ENCODE assay signal across 9 cellular contexts in genomic region chr19:55353356-55353802, GRCh38. TPM values are rescaled to one million over a fixed set of nuclear protein-coding genes. Genes with fewer than 3 reads are reported as not detected.
DNase-seq lines count a peak whose midpoint lies in the region; ATAC-seq and TF ChIP-seq lines count a peak whose summit lies in the region.
"Had no signal": no experiment of that assay in that cellular context is flagged by ENCODE, and none has a peak within 500 bp of the region (broad histone marks: within the 10 kb centered on the region; RNA-seq: fewer than 3 reads in every experiment).

No MANE protein-coding gene starts in this region.

- peaks cover 46% of the 10 kb centered on the region for H3K27me3 Mint-ChIP-seq in IgD-negative memory B cell
- H3K27me3 Mint-ChIP-seq in natural killer cell treated with Interleukin-12 subunit alpha and Interleukin-12 subunit beta and Interleukin-15 and Interleukin-18, amount 100 ng/mL, for 72 hours, result peaks cover 30 to 33% of the 10 kb centered on the region in 2 donors

- peak overlapping the region; percentile 31 for H3K4me3 ChIP-seq in AG09309 (ENCODE audit: control insufficient read depth, low read depth, low read length)
- peak overlapping the region; percentile 59 for H3K4me3 ChIP-seq in choroid plexus epithelial cell (ENCODE audit: low read depth, low read length)
- H3K4me3 ChIP-seq: SJCRH30 had no signal

- H3K36me3 Mint-ChIP-seq in IgD-negative memory B cell, result peaks cover 2% of the 10 kb centered on the region
- H3K36me3 Mint-ChIP-seq in natural killer cell treated with Interleukin-12 subunit alpha and Interleukin-12 subunit beta and Interleukin-15 and Interleukin-18, amount 100 ng/mL, for 72 hours, result no peaks in the 10 kb centered on the region

- TF ChIP-seq CTCF in AG09309 (IDR thresholded peaks at IDR 0.05; ENCODE audit: control insufficient read depth, insufficient read depth, low read depth, low read length, missing control alignments) (no peak), choroid plexus epithelial cell (conservative IDR thresholded peaks at IDR 0.05; ENCODE audit: low read depth, low read length) (no peak)

- no peak overlapping the region for H3K27ac Mint-ChIP-seq in IgD-negative memory B cell
- H3K27ac Mint-ChIP-seq in natural killer cell treated with Interleukin-12 subunit alpha and Interleukin-12 subunit beta and Interleukin-15 and Interleukin-18, amount 100 ng/mL, for 72 hours, result no peak overlapping the region

- peaks cover 0 to 5% (median 0%) of the 10 kb centered on the region in 3 donors for H3K9me3 Mint-ChIP-seq in IgD-negative memory B cell
- no peaks in the 10 kb centered on the region for H3K9me3 Mint-ChIP-seq in natural killer cell treated with Interleukin-12 subunit alpha and Interleukin-12 subunit beta and Interleukin-15 and Interleukin-18, amount 100 ng/mL, for 72 hours

- ATAC-seq in natural killer cell treated with Interleukin-12 subunit alpha and Interleukin-12 subunit beta and Interleukin-15 and Interleukin-18, amount 100 ng/mL, for 72 hours, result no peak
- ATAC-seq in HG03571 (IDR thresholded peaks at IDR 0.05; ENCODE audit: unreplicated experiment), result no peak

- DNase-seq in AG09309 (ENCODE audit: low read depth) (no peak), choroid plexus epithelial cell (ENCODE audit: low read depth) (no peak), NCI-H2227 (lab: John Stamatoyannopoulos, UW; ENCODE audit: unreplicated experiment) (no peak)
- DNase-seq in natural killer cell treated with Interleukin-12 subunit alpha and Interleukin-12 subunit beta and Interleukin-15 and Interleukin-18, amount 100 ng/mL, for 72 hours (ENCODE audit: low spot score), result no peak
- no peak for DNase-seq in stimulated activated CD4-positive, alpha-beta T cell treated with anti-CD3 and anti-CD28 coated beads, Interleukin-2, amount 100 ng/mL, for 48 hours
- no peak for DNase-seq in activated CD4-positive, alpha-beta T cell treated with anti-CD3 and anti-CD28 coated beads, Interleukin-2, amount 50 U/mL, for 1 hour
- DNase-seq: SJCRH30 had no signal

- peak overlapping the region; percentile 50 to 89 (median 76) for H3K4me3 Mint-ChIP-seq in IgD-negative memory B cell
- H3K4me3 Mint-ChIP-seq in natural killer cell treated with Interleukin-12 subunit alpha and Interleukin-12 subunit beta and Interleukin-15 and Interleukin-18, amount 100 ng/mL, for 72 hours, result peak overlapping the region; percentile 66

- peaks cover 4 to 9% (median 5%) of the 10 kb centered on the region in 3 donors for H3K4me1 Mint-ChIP-seq in IgD-negative memory B cell
- H3K4me1 Mint-ChIP-seq in natural killer cell treated with Interleukin-12 subunit alpha and Interleukin-12 subunit beta and Interleukin-15 and Interleukin-18, amount 100 ng/mL, for 72 hours (ENCODE audit: low read depth in 2 of 2), result peaks cover 10 to 24% of the 10 kb centered on the region in 2 donors

RNA-seq across cellular contexts. Expression of gene COX6B2, which starts 1.1 kb away (rescaled TPM):
- not detected for polyA plus RNA-seq in IgD-negative memory B cell
- total RNA-seq in natural killer cell treated with Interleukin-12 subunit alpha and Interleukin-12 subunit beta and Interleukin-15 and Interleukin-18, amount 100 ng/mL, for 72 hours, result not detected

RNA-seq across cellular contexts. Expression of gene GARIN5B, which starts 9.7 kb away (rescaled TPM):
- not detected for polyA plus RNA-seq in IgD-negative memory B cell
- total RNA-seq in natural killer cell treated with Interleukin-12 subunit alpha and Interleukin-12 subunit beta and Interleukin-15 and Interleukin-18, amount 100 ng/mL, for 72 hours, result not detected
- total RNA-seq: SJCRH30 had no signal

RNA-seq across cellular contexts. Expression of gene KMT5C, which starts 13.7 kb away (rescaled TPM):
- polyA plus RNA-seq in IgD-negative memory B cell, result 2.3 TPM
- 10 to 100 TPM in 1 of 2 donors, 1 to 10 TPM in 1; 9.7 to 22.1 TPM for total RNA-seq in natural killer cell treated with Interleukin-12 subunit alpha and Interleukin-12 subunit beta and Interleukin-15 and Interleukin-18, amount 100 ng/mL, for 72 hours

RNA-seq across cellular contexts. Expression of gene IL11, which starts 16.9 kb away (rescaled TPM):
- not detected for polyA plus RNA-seq in IgD-negative memory B cell
- under 1 TPM in 1 of 2 donors, not detected in 1; 0.78 TPM for total RNA-seq in natural killer cell treated with Interleukin-12 subunit alpha and Interleukin-12 subunit beta and Interleukin-15 and Interleukin-18, amount 100 ng/mL, for 72 hours

RNA-seq across cellular contexts. Expression of gene TMEM190, which starts 23.2 kb away (rescaled TPM):
- not detected for polyA plus RNA-seq in IgD-negative memory B cell
- not detected for total RNA-seq in natural killer cell treated with Interleukin-12 subunit alpha and Interleukin-12 subunit beta and Interleukin-15 and Interleukin-18, amount 100 ng/mL, for 72 hours
- total RNA-seq: SJCRH30 had no signal
